Comparison of ENCODE assay signal across 34 cellular contexts in the genomic region with DNA sequence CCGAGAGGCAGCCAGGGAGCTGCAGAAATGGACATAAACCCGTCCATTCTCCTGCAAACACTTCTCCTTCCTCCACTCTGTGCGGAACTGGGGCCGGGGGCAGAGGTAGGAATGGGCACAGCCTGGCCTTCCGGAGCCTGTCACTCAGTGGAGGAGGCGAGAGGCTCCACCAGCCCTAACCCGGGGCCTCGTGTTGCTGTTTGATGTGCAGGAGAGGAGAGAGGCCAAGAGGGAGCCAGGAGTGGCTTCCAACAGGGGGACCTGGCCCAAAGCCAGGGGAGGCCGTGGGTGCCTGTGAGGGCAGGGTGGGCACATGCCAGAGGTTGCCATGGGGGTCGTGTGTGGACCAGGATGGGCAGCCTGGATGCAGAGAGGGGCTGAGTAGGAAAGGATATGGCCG.
"Had no signal": no experiment of that assay in that cellular context is flagged by ENCODE, and none has a peak within 500 bp of the region (broad histone marks: within the 10 kb centered on the region; RNA-seq: fewer than 3 reads in every experiment).

No MANE protein-coding gene starts in this region.

- H3K36me3 ChIP-seq: MG63, Peyer's patch, SJSA1 had no signal

- H3K4me3 ChIP-seq: MG63, Peyer's patch, SJSA1 had no signal

- H3K9ac ChIP-seq: SK-N-SH had no signal

- ATAC-seq: activated CD4-positive, alpha-beta T cell treated with anti-CD3 and anti-CD28 coated beads for 36 hours; activated CD4-positive, CD25-positive, alpha-beta regulatory T cell treated with anti-CD3 and anti-CD28 coated beads, Interleukin-2, amount 50 U/mL, for 24 hours; activated CD8-positive, alpha-beta T cell treated with anti-CD3 and anti-CD28 coated beads, Interleukin-2, amount 10 ng/mL, durations not matched to agents 7 days and 5 days; activated naive CD8-positive, alpha-beta T cell treated with anti-CD3 and anti-CD28 coated beads, Interleukin-2, amount 50 U/mL, for 24 hours; PC-3; WTC11 had no signal

- DNase-seq: activated CD4-positive, alpha-beta T cell treated with anti-CD3 and anti-CD28 coated beads for 36 hours; activated CD4-positive, alpha-beta T cell treated with anti-CD3 and anti-CD28 coated beads, Interleukin-2, amount 10 ng/mL, durations not matched to agents 7 days and 5 days; activated CD4-positive, alpha-beta T cell treated with anti-CD3 and anti-CD28 coated beads, Interleukin-2, amount 50 U/mL, for 48 hours; activated CD8-positive, alpha-beta T cell treated with anti-CD3 and anti-CD28 coated beads, Interleukin-2, amount 10 ng/mL, durations not matched to agents 7 days and 5 days; activated gamma-delta T cell; activated naive CD4-positive, alpha-beta T cell treated with Interleukin-2 at 50 U/mL for 16 hours; activated naive CD8-positive, alpha-beta T cell treated with anti-CD3 and anti-CD28 coated beads, Interleukin-2, amount 50 U/mL, for 24 hours; activated T-cell treated with anti-CD3 and anti-CD28 coated beads, Interleukin-2, amount 50 U/mL, for 24 hours; anterior cingulate cortex; central memory CD4-positive, alpha-beta T cell; Kasumi-1; KG1; MG63; NCI-H1048; NCI-H1417; NCI-H146; NCI-H187; NCI-H2029 treated with DMSO at 0.1 percent for 48 hours; NCI-H2107; NCI-H2171; NCI-H2227 treated with DMSO at 0.1 percent for 48 hours; NCI-H524 treated with DMSO at 0.1 percent for 48 hours; NCI-H748 treated with DMSO at 0.1 percent for 48 hours; NK-92 treated with Interleukin-12 subunit alpha and Interleukin-12 subunit beta, amount 100 ng/mL, for 24 hours; PC-3; Peyer's patch; RPMI8226; SHP77 treated with DMSO at 0.1 percent for 48 hours; SK-N-SH had no signal

- H3K9me3 ChIP-seq: MG63, Peyer's patch, SJSA1, SK-N-SH had no signal

- H3K27me3 ChIP-seq: MG63, Peyer's patch, SJSA1 had no signal

- FAIRE-seq: bronchial epithelial cell, TTC549 had no signal

- H3K4me1 ChIP-seq: SJSA1 had no signal

- H3K4me2 ChIP-seq: SK-N-SH had no signal

- H3K27ac ChIP-seq: Peyer's patch, SJSA1 had no signal
